20 cellular contexts compared by ENCODE assay signal in genomic region chr6:16294371-16294770, GRCh38. TPM values are rescaled to one million over a fixed set of nuclear protein-coding genes. Genes with fewer than 3 reads are reported as not detected.
"Had no signal": no experiment of that assay in that cellular context is flagged by ENCODE, and none has a peak within 500 bp of the region (broad histone marks: within the 10 kb centered on the region; RNA-seq: fewer than 3 reads in every experiment).

No MANE protein-coding gene starts in this region.

- H3K4me3 Mint-ChIP-seq: IgD-negative memory B cell had no signal

- ATAC-seq: HepG2 had no signal

- H3K27ac Mint-ChIP-seq: IgD-negative memory B cell had no signal

- H3K9ac ChIP-seq: SK-N-SH had no signal

- DNase-seq: KBM-7, MV-4-11, NCI-H1048, NCI-H1105, NCI-H1417, NCI-H1436 treated with DMSO at 0.1 percent for 48 hours, NCI-H1694 treated with DMSO at 0.1 percent for 48 hours, NCI-H1930, NCI-H2081, NCI-H2107, NCI-H2227 treated with DMSO at 0.1 percent for 48 hours, NCI-H524 treated with DMSO at 0.1 percent for 48 hours, NCI-H69, NCI-H774, RPMI8226, SHP77, SK-N-SH, SW 1271 had no signal

- H3K4me2 ChIP-seq: SK-N-SH had no signal

- H3K9me3 Mint-ChIP-seq: IgD-negative memory B cell had no signal

- H3K9me3 ChIP-seq: SK-N-SH had no signal

RNA-seq across cellular contexts. Expression of gene GMPR, which starts 56.0 kb away (rescaled TPM):
- total RNA-seq: HepG2 had no signal
- polyA plus RNA-seq: HepG2 had no signal
